ENCODE assay signal across 1 cellular context in genomic region chr20:45156728-45157127, GRCh38.
TF ChIP-seq lines count a peak whose summit lies in the region.

No MANE protein-coding gene starts in this region.

TF ChIP-seq in GM23338, 12 proteins besides CTCF, POLR2A, EP300 and RAD21 (continued from another document):
- TF ChIP-seq EZH2 (IDR thresholded peaks at IDR 0.05; ENCODE audit: low read depth, unreplicated experiment) (no peak), POLR2AphosphoS5 (IDR thresholded peaks at IDR 0.05; ENCODE audit: low read depth) (no peak), CREB1 (CRISPR knock-in tag; IDR thresholded peaks at IDR 0.05; ENCODE audit: low read depth) (no peak), EZH2phosphoT487 (IDR thresholded peaks at IDR 0.05; ENCODE audit: unreplicated experiment) (no peak), NANOG (IDR thresholded peaks at IDR 0.05; ENCODE audit: borderline replicate concordance) (no peak)
- TF ChIP-seq, protein P1, sequence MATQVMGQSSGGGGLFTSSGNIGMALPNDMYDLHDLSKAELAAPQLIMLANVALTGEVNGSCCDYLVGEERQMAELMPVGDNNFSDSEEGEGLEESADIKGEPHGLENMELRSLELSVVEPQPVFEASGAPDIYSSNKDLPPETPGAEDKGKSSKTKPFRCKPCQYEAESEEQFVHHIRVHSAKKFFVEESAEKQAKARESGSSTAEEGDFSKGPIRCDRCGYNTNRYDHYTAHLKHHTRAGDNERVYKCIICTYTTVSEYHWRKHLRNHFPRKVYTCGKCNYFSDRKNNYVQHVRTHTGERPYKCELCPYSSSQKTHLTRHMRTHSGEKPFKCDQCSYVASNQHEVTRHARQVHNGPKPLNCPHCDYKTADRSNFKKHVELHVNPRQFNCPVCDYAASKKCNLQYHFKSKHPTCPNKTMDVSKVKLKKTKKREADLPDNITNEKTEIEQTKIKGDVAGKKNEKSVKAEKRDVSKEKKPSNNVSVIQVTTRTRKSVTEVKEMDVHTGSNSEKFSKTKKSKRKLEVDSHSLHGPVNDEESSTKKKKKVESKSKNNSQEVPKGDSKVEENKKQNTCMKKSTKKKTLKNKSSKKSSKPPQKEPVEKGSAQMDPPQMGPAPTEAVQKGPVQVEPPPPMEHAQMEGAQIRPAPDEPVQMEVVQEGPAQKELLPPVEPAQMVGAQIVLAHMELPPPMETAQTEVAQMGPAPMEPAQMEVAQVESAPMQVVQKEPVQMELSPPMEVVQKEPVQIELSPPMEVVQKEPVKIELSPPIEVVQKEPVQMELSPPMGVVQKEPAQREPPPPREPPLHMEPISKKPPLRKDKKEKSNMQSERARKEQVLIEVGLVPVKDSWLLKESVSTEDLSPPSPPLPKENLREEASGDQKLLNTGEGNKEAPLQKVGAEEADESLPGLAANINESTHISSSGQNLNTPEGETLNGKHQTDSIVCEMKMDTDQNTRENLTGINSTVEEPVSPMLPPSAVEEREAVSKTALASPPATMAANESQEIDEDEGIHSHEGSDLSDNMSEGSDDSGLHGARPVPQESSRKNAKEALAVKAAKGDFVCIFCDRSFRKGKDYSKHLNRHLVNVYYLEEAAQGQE (IDR thresholded peaks at IDR 0.05; ENCODE audit: unreplicated experiment): no peak
TF ChIP-seq in GM23338: peak in this region for 0.
